Comparison of ENCODE assay signal across 27 cellular contexts in genomic region chr11:40387240-40387980, GRCh38.
"Had no signal": no experiment of that assay in that cellular context is flagged by ENCODE, and none has a peak within 500 bp of the region (broad histone marks: within the 10 kb centered on the region; RNA-seq: fewer than 3 reads in every experiment).

No MANE protein-coding gene starts in this region.

- DNase-seq: dermis blood vessel endothelial cell; effector memory CD8-positive, alpha-beta T cell; erythroblast; esophagus squamous epithelium; foreskin melanocyte; glutamatergic neuron; heart right ventricle; hypothalamus; immature natural killer cell; islet precursor cell; left lung; lower lobe of right lung; naive thymus-derived CD8-positive, alpha-beta T cell; pancreas; stimulated activated CD4-positive, alpha-beta T cell treated with anti-CD3 and anti-CD28 coated beads, Interleukin-2, amount 100 ng/mL, for 24 hours; stimulated activated CD4-positive, alpha-beta T cell treated with anti-CD3 and anti-CD28 coated beads, Interleukin-4, amount 100 ng/mL, for 24 hours; stimulated activated naive CD4-positive, alpha-beta T cell treated with Interleukin-2 at 50 U/mL for 16 hours; substantia nigra; upper lobe of left lung had no signal

- H3K36me3 ChIP-seq: esophagus squamous epithelium, heart right ventricle, left lung, lower lobe of right lung, neutrophil, pancreas, thoracic aorta, tibial nerve, upper lobe of left lung had no signal

- H3K27me3 ChIP-seq: esophagus squamous epithelium, heart right ventricle, left lung, neutrophil, pancreas, tibial nerve, upper lobe of left lung had no signal

- H3K9me3 ChIP-seq: heart right ventricle, left lung, lower lobe of right lung, neutrophil, pancreas, thoracic aorta, tibial nerve, upper lobe of left lung had no signal

- H3K4me1 ChIP-seq: esophagus squamous epithelium, heart right ventricle, left lung, lower lobe of right lung, tibial nerve, upper lobe of left lung had no signal

- H3K4me3 ChIP-seq: coronary artery, esophagus squamous epithelium, heart right ventricle, left lung, lower lobe of right lung, pancreas, thoracic aorta, tibial nerve, upper lobe of left lung had no signal

- H3K27ac ChIP-seq: coronary artery, esophagus squamous epithelium, heart right ventricle, left lung, lower lobe of right lung, neutrophil, pancreas, thoracic aorta, tibial nerve, upper lobe of left lung had no signal

- FAIRE-seq: endometrium, pancreas, urothelium cell line had no signal

- ATAC-seq: effector memory CD8-positive, alpha-beta T cell; heart right ventricle; left lung; lower lobe of right lung; naive thymus-derived CD8-positive, alpha-beta T cell; pancreas; sciatic nerve; stimulated activated effector memory CD8-positive, alpha-beta T cell treated with anti-CD3 and anti-CD28 coated beads, Interleukin-12 subunit alpha, Interleukin-12 subunit beta, amount 100 ng/mL, for 72 hours had no signal
